In the genomic region with DNA sequence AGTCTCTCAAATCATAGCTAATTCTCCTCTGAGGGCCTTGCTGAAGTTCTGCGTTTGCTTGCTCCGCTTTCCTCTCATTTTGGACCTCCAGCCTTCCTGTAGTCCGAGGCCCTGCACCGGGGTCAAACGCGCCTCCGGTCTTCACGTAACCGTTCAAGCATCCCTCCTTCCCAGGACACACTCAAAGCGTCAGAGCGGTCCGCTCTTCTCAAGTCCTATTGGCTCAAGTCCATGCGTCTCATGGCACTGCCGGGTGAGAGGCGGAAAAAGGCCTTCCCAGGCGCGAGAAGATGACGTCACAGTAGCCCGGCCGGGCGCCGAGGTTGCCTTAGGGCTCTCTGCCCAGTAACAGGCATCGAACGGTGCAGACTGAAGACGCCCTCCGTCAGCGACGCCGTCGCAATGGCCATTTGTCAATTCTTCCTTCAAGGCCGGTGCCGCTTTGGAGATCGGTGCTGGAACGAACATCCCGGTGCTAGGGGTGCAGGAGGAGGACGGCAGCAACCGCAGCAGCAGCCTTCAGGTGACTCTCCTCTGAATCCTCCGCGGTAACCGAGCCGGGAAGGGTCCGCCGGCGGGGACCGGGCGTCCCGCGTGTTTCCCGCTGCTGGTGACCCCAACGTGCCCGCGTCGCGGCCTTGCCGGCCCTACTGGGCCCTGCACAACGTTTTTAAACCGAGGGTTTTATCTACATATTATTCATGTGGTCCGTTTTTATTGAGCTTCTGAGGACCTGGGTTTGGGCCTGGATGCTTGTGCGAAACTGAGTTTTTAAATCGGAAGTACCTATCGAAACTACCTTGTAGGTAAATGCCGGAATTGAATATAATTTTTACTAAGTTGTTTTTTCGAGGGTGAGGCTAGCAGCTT, we compare ENCODE assay signal across 8 cellular contexts. TPM values are rescaled to one million over a fixed set of nuclear protein-coding genes. Genes with fewer than 3 reads are reported as not detected.
DNase-seq lines count a peak whose midpoint lies in the region; ATAC-seq and TF ChIP-seq lines count a peak whose summit lies in the region.

A gene with protein sequence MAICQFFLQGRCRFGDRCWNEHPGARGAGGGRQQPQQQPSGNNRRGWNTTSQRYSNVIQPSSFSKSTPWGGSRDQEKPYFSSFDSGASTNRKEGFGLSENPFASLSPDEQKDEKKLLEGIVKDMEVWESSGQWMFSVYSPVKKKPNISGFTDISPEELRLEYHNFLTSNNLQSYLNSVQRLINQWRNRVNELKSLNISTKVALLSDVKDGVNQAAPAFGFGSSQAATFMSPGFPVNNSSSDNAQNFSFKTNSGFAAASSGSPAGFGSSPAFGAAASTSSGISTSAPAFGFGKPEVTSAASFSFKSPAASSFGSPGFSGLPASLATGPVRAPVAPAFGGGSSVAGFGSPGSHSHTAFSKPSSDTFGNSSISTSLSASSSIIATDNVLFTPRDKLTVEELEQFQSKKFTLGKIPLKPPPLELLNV (plus strand): TSS at position 365 of the 870 bp plus-strand sequence. CDS start 38 bp downstream, at position 403.

- peaks cover 32% of the 10 kb centered on the region for H3K4me1 Mint-ChIP-seq in activated naive CD8-positive, alpha-beta T cell treated with anti-CD3 and anti-CD28 coated beads, Interleukin-2, amount 10 ng/mL, durations not matched to agents 7 days and 5 days
- H3K4me1 Mint-ChIP-seq in osteocyte (ENCODE audit: unreplicated experiment) = peaks cover 30% of the 10 kb centered on the region

- H3K27ac Mint-ChIP-seq in activated naive CD8-positive, alpha-beta T cell treated with anti-CD3 and anti-CD28 coated beads, Interleukin-2, amount 10 ng/mL, durations not matched to agents 7 days and 5 days = peak within 1 kb of the TSS; percentile 99
- peak within 1 kb of the TSS; percentile 99 for H3K27ac Mint-ChIP-seq in osteocyte (ENCODE audit: unreplicated experiment)

- H3K4me3 ChIP-seq in SU-DHL-6 (ENCODE audit: insufficient read depth, low read length, poor library complexity, severe bottlenecking) (peak within 1 kb of the TSS; percentile 88), thymus (ENCODE audit: low read length) (peak within 1 kb of the TSS; percentile 92)

- no peaks in the 10 kb centered on the region for H3K9me3 Mint-ChIP-seq in activated naive CD8-positive, alpha-beta T cell treated with anti-CD3 and anti-CD28 coated beads, Interleukin-2, amount 10 ng/mL, durations not matched to agents 7 days and 5 days
- H3K9me3 Mint-ChIP-seq in osteocyte (ENCODE audit: unreplicated experiment) = no peaks in the 10 kb centered on the region

- H3K27me3 Mint-ChIP-seq in activated naive CD8-positive, alpha-beta T cell treated with anti-CD3 and anti-CD28 coated beads, Interleukin-2, amount 10 ng/mL, durations not matched to agents 7 days and 5 days = peaks cover 7% of the 10 kb centered on the region
- no peaks in the 10 kb centered on the region for H3K27me3 Mint-ChIP-seq in osteocyte (ENCODE audit: unreplicated experiment)

- TF ChIP-seq CTCF in SU-DHL-6 (IDR thresholded peaks at IDR 0.05; ENCODE audit: insufficient read depth, low read length, poor library complexity, severe bottlenecking) (no peak), osteocyte (IDR thresholded peaks at IDR 0.05) (no peak)

- under 1% methylated on average over 63 of the region's 63 CpGs for WGBS in thymus

- peak within 1 kb of the TSS; percentile 84 for H2AFZ ChIP-seq in SU-DHL-6 (ENCODE audit: low read depth, low read length, severe bottlenecking)

- H3K9me3 ChIP-seq in SU-DHL-6 (ENCODE audit: insufficient read depth, low read length) (no peaks in the 10 kb centered on the region), thymus (ENCODE audit: control insufficient read depth) (peaks cover 1% of the 10 kb centered on the region)

- H3K4me1 ChIP-seq in thymus (ENCODE audit: control insufficient read depth, insufficient read depth, low read length) = peaks cover 7% of the 10 kb centered on the region

- peak; percentile 87 for TF ChIP-seq POLR2A in GM10847 (IDR thresholded peaks at IDR 0.05; ENCODE audit: extremely low read depth, insufficient read length)

- peaks cover 50% of the 10 kb centered on the region for H3K79me2 ChIP-seq in SU-DHL-6 (ENCODE audit: insufficient read depth, low read length)

- DNase-seq in NCI-H128 (lab: John Stamatoyannopoulos, UW; ENCODE audit: unreplicated experiment) (peak; percentile 94), head of caudate nucleus (peak; percentile 89 to 97 (median 94)), osteocyte (ENCODE audit: extremely low spot score, unreplicated experiment) (peak; percentile 99)
- DNase-seq in activated naive CD8-positive, alpha-beta T cell treated with anti-CD3 and anti-CD28 coated beads, Interleukin-2, amount 10 ng/mL, durations not matched to agents 7 days and 5 days = peak; percentile 93

- H3K4me2 ChIP-seq in SU-DHL-6 (ENCODE audit: low read depth, low read length, poor library complexity, severe bottlenecking) = peak within 1 kb of the TSS; percentile 58

- H3K27me3 ChIP-seq in SU-DHL-6 (ENCODE audit: low read length) = no peaks in the 10 kb centered on the region
- H3K27me3 ChIP-seq in thymus (ENCODE audit: control insufficient read depth, insufficient read depth) = no peaks in the 10 kb centered on the region

- H3K9me2 ChIP-seq in SU-DHL-6 (replicated peaks; ENCODE audit: insufficient read depth, low read length) = no peaks in the 10 kb centered on the region

- intact Hi-C loops in head of caudate nucleus (cut with DNase I) = loop anchor here (2.0 to 10.0 kb wide), 4 partner anchors 75 to 350 kb away; a partner anchor contains a TSS

- peaks cover 23% of the 10 kb centered on the region for H3K36me3 ChIP-seq in SU-DHL-6 (ENCODE audit: low read length)
- H3K36me3 ChIP-seq in thymus (ENCODE audit: control insufficient read depth, insufficient read depth) = no peaks in the 10 kb centered on the region

- H3K27ac ChIP-seq in SU-DHL-6 (ENCODE audit: low read depth, low read length) (peak within 1 kb of the TSS; percentile 67), thymus (ENCODE audit: low read depth) (peak within 1 kb of the TSS; percentile 97)

- H3K4me3 Mint-ChIP-seq in activated naive CD8-positive, alpha-beta T cell treated with anti-CD3 and anti-CD28 coated beads, Interleukin-2, amount 10 ng/mL, durations not matched to agents 7 days and 5 days = peak within 1 kb of the TSS; percentile 93
- peak within 1 kb of the TSS; percentile 96 for H3K4me3 Mint-ChIP-seq in osteocyte (ENCODE audit: unreplicated experiment)

- H3K36me3 Mint-ChIP-seq in activated naive CD8-positive, alpha-beta T cell treated with anti-CD3 and anti-CD28 coated beads, Interleukin-2, amount 10 ng/mL, durations not matched to agents 7 days and 5 days = peaks cover 5% of the 10 kb centered on the region
- H3K36me3 Mint-ChIP-seq in osteocyte (ENCODE audit: unreplicated experiment) = peaks cover 9% of the 10 kb centered on the region

- ATAC-seq in HG02678 (IDR thresholded peaks at IDR 0.05; ENCODE audit: unreplicated experiment) = peak; percentile 96
- ATAC-seq in activated naive CD8-positive, alpha-beta T cell treated with anti-CD3 and anti-CD28 coated beads, Interleukin-2, amount 10 ng/mL, durations not matched to agents 7 days and 5 days (ENCODE audit: low read depth) = peak; percentile 94

- peak within 1 kb of the TSS; percentile 89 for H3K9ac ChIP-seq in SU-DHL-6 (ENCODE audit: low read length)

- H4K20me1 ChIP-seq in SU-DHL-6 (ENCODE audit: low read depth, low read length) = peaks cover 16% of the 10 kb centered on the region

- POLR2A ChIA-PET in activated naive CD8-positive, alpha-beta T cell treated with anti-CD3 and anti-CD28 coated beads, Interleukin-2, amount 10 ng/mL, durations not matched to agents 7 days and 5 days (lab: Charles Lee) = interaction anchor here (0.5 to 3.2 kb wide), 4 partner anchors 76 to 349 kb away, joined by 3 to 24 read pairs (median 5); a partner anchor contains a TSS

- peaks cover 9% of the 10 kb centered on the region; the same call in 1 of the 2 replicates for H3F3A ChIP-seq in SU-DHL-6 (ENCODE audit: insufficient read depth)

RNA-seq across cellular contexts. Expression of the gene that starts here (rescaled TPM):
- total RNA-seq in activated naive CD8-positive, alpha-beta T cell treated with anti-CD3 and anti-CD28 coated beads, Interleukin-2, amount 10 ng/mL, durations not matched to agents 7 days and 5 days = 10 to 100 TPM; 39.2 to 43.4 TPM
- 27.0 and 27.4 TPM in 2 replicates for total RNA-seq in osteocyte
- polyA plus RNA-seq in thymus = 53.8 TPM

Comparison
In these comparisons a context has a peak if more than half of its experiments do, and no peak if none do; other contexts are left out.
1. Peak in every context shown above with its lines: DNase-seq, ATAC-seq, H3K4me3 ChIP-seq and H3K27ac ChIP-seq.